In genomic region chr1:67803380-67804279, GRCh38 we compare ENCODE assay signal across 2 cellular contexts.
TF ChIP-seq lines count a peak whose summit lies in the region.

No MANE protein-coding gene starts in this region.

TF ChIP-seq in IMR-90, 13 proteins besides CTCF, POLR2A, EP300 and RAD21:
- TF ChIP-seq USF2 (IDR thresholded peaks at IDR 0.05; ENCODE audit: low read depth, low read length) (peak; percentile 48; the same call in 1 of the 2 replicates), CEBPB (IDR thresholded peaks at IDR 0.05; ENCODE audit: low read depth, low read length) (no peak)
TF ChIP-seq in IMR-90: peak in this region for 1.

TF ChIP-seq in H1, 55 proteins besides CTCF, POLR2A, EP300 and RAD21:
- no peak for TF ChIP-seq RBBP5 (IDR thresholded peaks at IDR 0.05; ENCODE audit: borderline replicate concordance, low read depth, low read length)
- TF ChIP-seq YY1 (IDR thresholded peaks at IDR 0.05; ENCODE audit: low read depth, low read length), result no peak
- TF ChIP-seq MAX (IDR thresholded peaks at IDR 0.05), result no peak
- TF ChIP-seq RNF2 (IDR thresholded peaks at IDR 0.05; ENCODE audit: borderline replicate concordance, low read depth, low read length, missing control alignments, poor library complexity, severe bottlenecking), result no peak
- TF ChIP-seq HDAC2 (IDR thresholded peaks at IDR 0.05; ENCODE audit: borderline replicate concordance in 1 of 2, low read depth in 2 of 2, low read length in 2 of 2), result no peak
- no peak for TF ChIP-seq SAP30 (IDR thresholded peaks at IDR 0.05; ENCODE audit: insufficient read depth, insufficient replicate concordance, low read length)
